Comparison of ENCODE assay signal across 18 cellular contexts in genomic region chr15:47577476-47577875, GRCh38.
"Had no signal": no experiment of that assay in that cellular context is flagged by ENCODE, and none has a peak within 500 bp of the region (broad histone marks: within the 10 kb centered on the region; RNA-seq: fewer than 3 reads in every experiment).

No MANE protein-coding gene starts in this region.

- H3K27ac ChIP-seq: heart left ventricle, neural progenitor cell, pancreas, right atrium auricular region had no signal

- H3K9me3 ChIP-seq: esophagus muscularis mucosa, heart left ventricle, pancreas, right atrium auricular region, transverse colon had no signal

- H3K4me1 ChIP-seq: pancreas had no signal

- H3K4me2 ChIP-seq: neural progenitor cell had no signal

- H3K36me3 Mint-ChIP-seq: activated naive CD4-positive, alpha-beta T cell treated with anti-CD3 and anti-CD28 coated beads, Interleukin-2, amount 50 U/mL, for 72 hours; neural progenitor cell; stimulated activated naive B cell treated with anti-CD40 and anti-IgM and Interleukin-4, amounts not matched to agents 10 μg/mL and 1 μg/mL and 100 μg/mL, for 72 hours had no signal

- H3K4me1 Mint-ChIP-seq: stimulated activated naive B cell treated with anti-CD40 and anti-IgM and Interleukin-4, amounts not matched to agents 10 μg/mL and 1 μg/mL and 100 μg/mL, for 72 hours had no signal

- H3K36me3 ChIP-seq: esophagus muscularis mucosa, heart left ventricle, neural progenitor cell, pancreas, right atrium auricular region, transverse colon had no signal

- H3K4me3 ChIP-seq: esophagus muscularis mucosa, heart left ventricle, neural progenitor cell, pancreas, right atrium auricular region, transverse colon had no signal

- H3K9ac ChIP-seq: neural progenitor cell had no signal

- H2AFZ ChIP-seq: neural progenitor cell had no signal

- H3K27me3 Mint-ChIP-seq: stimulated activated naive B cell treated with anti-CD40 and anti-IgM and Interleukin-4, amounts not matched to agents 10 μg/mL and 1 μg/mL and 100 μg/mL, for 72 hours had no signal

- H3K27me3 ChIP-seq: esophagus muscularis mucosa, heart left ventricle, neural progenitor cell, pancreas, right atrium auricular region, transverse colon had no signal

- H3K27ac Mint-ChIP-seq: activated naive CD4-positive, alpha-beta T cell treated with anti-CD3 and anti-CD28 coated beads, Interleukin-2, amount 50 U/mL, for 72 hours; activated T-helper 2 cell treated with anti-CD3 and anti-CD28 coated beads, Interferon-gamma antibody, Interleukin-2, Interleukin-4, amounts not matched to agents 10 μg/mL and 5 μg/mL and 100 μg/mL, durations not matched to agents 14 hours and 24 hours and 36 hours; neural progenitor cell; stimulated activated naive B cell treated with anti-CD40 and anti-IgM and Interleukin-4, amounts not matched to agents 10 μg/mL and 1 μg/mL and 100 μg/mL, for 72 hours had no signal

- H3K4me3 Mint-ChIP-seq: neural progenitor cell; stimulated activated naive B cell treated with anti-CD40 and anti-IgM and Interleukin-4, amounts not matched to agents 10 μg/mL and 1 μg/mL and 100 μg/mL, for 72 hours had no signal

- DNase-seq: activated CD4-positive, alpha-beta T cell treated with anti-CD3 and anti-CD28 coated beads, Interleukin-2, amount 50 U/mL, for 1 hour; activated T-cell treated with anti-CD3 and anti-CD28 coated beads for 4 hours; amygdala; heart left ventricle; islet precursor cell; left ventricle myocardium superior; mesendoderm; pancreas; stimulated activated CD4-positive, alpha-beta T cell treated with anti-CD3 and anti-CD28 coated beads, Interleukin-2, amount 100 ng/mL, for 24 hours; stimulated activated naive B cell treated with anti-CD40 and anti-IgM and Interleukin-4, amounts not matched to agents 10 μg/mL and 1 μg/mL and 100 μg/mL, for 72 hours; substantia nigra; T-helper 2 cell; transverse colon had no signal

- H3K9me3 Mint-ChIP-seq: neural progenitor cell; stimulated activated naive B cell treated with anti-CD40 and anti-IgM and Interleukin-4, amounts not matched to agents 10 μg/mL and 1 μg/mL and 100 μg/mL, for 72 hours had no signal

- ATAC-seq: activated naive CD4-positive, alpha-beta T cell treated with anti-CD3 and anti-CD28 coated beads, Interleukin-2, amount 50 U/mL, for 72 hours; heart left ventricle; left ventricle myocardium superior; pancreas; stimulated activated naive B cell treated with anti-CD40 and anti-IgM and Interleukin-4, amounts not matched to agents 10 μg/mL and 1 μg/mL and 100 μg/mL, for 72 hours had no signal
